In the genomic region with DNA sequence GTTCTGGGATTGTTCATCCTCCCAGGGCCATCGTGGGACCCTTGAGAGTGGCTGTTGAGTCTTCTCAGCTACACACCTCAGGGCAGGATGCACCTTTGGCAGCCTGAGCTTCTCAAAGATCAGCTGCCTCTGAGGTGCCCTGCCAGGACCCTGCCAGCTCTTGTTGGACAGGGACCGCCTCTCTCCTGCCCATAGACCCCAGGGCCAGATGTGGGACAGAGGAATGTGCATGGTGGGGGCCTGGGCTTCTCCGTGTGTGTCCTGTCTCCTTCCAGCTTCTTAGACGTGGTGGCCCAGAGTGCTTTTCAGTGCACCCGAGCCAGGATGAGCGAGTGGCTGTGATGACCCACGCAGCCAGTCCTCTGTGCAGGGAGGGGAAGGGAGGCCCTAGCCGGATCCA, we compare ENCODE assay signal across 25 cellular contexts.
"Had no signal": no experiment of that assay in that cellular context is flagged by ENCODE, and none has a peak within 500 bp of the region (broad histone marks: within the 10 kb centered on the region; RNA-seq: fewer than 3 reads in every experiment).

No MANE protein-coding gene starts in this region.

- H3K9me3 ChIP-seq: heart left ventricle, right atrium auricular region, right lobe of liver, tibial nerve, uterus had no signal

- H3K4me1 ChIP-seq: neural progenitor cell, parathyroid adenoma, right atrium auricular region, uterus had no signal

- H3K9me3 Mint-ChIP-seq: mesothelial cell of epicardium; naive B cell; natural killer cell; nephron progenitor cell; neural progenitor cell; stimulated activated memory B cell treated with anti-CD40 and anti-IgM and Interleukin-4, amounts not matched to agents 10 μg/mL and 1 μg/mL and 100 μg/mL, for 72 hours; stimulated activated naive CD8-positive, alpha-beta T cell treated with anti-CD3 and anti-CD28 coated beads, Interleukin-15, amount 100 ng/mL, for 72 hours; type B pancreatic cell had no signal

- H3K4me3 ChIP-seq: heart left ventricle, hepatocyte, lung, neural progenitor cell, right atrium auricular region, right lobe of liver, tibial nerve, uterus had no signal

- H3K4me3 Mint-ChIP-seq: mesothelial cell of epicardium; natural killer cell; nephron progenitor cell; neural progenitor cell; stimulated activated memory B cell treated with anti-CD40 and anti-IgM and Interleukin-4, amounts not matched to agents 10 μg/mL and 1 μg/mL and 100 μg/mL, for 72 hours; stimulated activated naive CD8-positive, alpha-beta T cell treated with anti-CD3 and anti-CD28 coated beads, Interleukin-15, amount 100 ng/mL, for 72 hours; type B pancreatic cell had no signal

- H3K36me3 ChIP-seq: right atrium auricular region, right lobe of liver, tibial nerve, uterus had no signal

- H3K27me3 Mint-ChIP-seq: naive B cell; progenitor cell of endocrine pancreas; stimulated activated memory B cell treated with anti-CD40 and anti-IgM and Interleukin-4, amounts not matched to agents 10 μg/mL and 1 μg/mL and 100 μg/mL, for 72 hours; stimulated activated naive CD8-positive, alpha-beta T cell treated with anti-CD3 and anti-CD28 coated beads, Interleukin-15, amount 100 ng/mL, for 72 hours; type B pancreatic cell had no signal

- H3K4me2 ChIP-seq: hepatocyte, neural progenitor cell had no signal

- H3K36me3 Mint-ChIP-seq: naive B cell; natural killer cell; stimulated activated memory B cell treated with anti-CD40 and anti-IgM and Interleukin-4, amounts not matched to agents 10 μg/mL and 1 μg/mL and 100 μg/mL, for 72 hours had no signal

- H3K27ac Mint-ChIP-seq: mesothelial cell of epicardium; natural killer cell; neural progenitor cell; progenitor cell of endocrine pancreas; stimulated activated memory B cell treated with anti-CD40 and anti-IgM and Interleukin-4, amounts not matched to agents 10 μg/mL and 1 μg/mL and 100 μg/mL, for 72 hours; type B pancreatic cell had no signal

- H3K27ac ChIP-seq: heart left ventricle, hepatocyte, neural progenitor cell, parathyroid adenoma, right atrium auricular region, right lobe of liver, tibial nerve, uterus had no signal

- H2AFZ ChIP-seq: hepatocyte, neural progenitor cell, parathyroid adenoma had no signal

- H3K4me1 Mint-ChIP-seq: natural killer cell had no signal

- DNase-seq: islet precursor cell; kidney glomerular epithelial cell; left cardiac atrium; mesendoderm; naive B cell; natural killer cell; nephron progenitor cell; stimulated activated CD4-positive, alpha-beta T cell treated with anti-CD3 and anti-CD28 coated beads, Interleukin-4, amount 100 ng/mL, for 4 hours; stimulated activated CD8-positive, alpha-beta memory T cell treated with anti-CD3 and anti-CD28 coated beads, Interleukin-4, amount 100 ng/mL, for 48 hours; stimulated activated naive CD4-positive, alpha-beta T cell treated with Interleukin-2 at 50 U/mL for 16 hours; stimulated activated naive CD8-positive, alpha-beta T cell treated with anti-CD3 and anti-CD28 coated beads, Interleukin-15, amount 100 ng/mL, for 72 hours; substantia nigra; uterus had no signal

- H3K27me3 ChIP-seq: heart left ventricle, hepatocyte, neural progenitor cell, right atrium auricular region, right lobe of liver, tibial nerve, uterus had no signal

- H3K9ac ChIP-seq: neural progenitor cell, parathyroid adenoma had no signal
